In the genomic region with DNA sequence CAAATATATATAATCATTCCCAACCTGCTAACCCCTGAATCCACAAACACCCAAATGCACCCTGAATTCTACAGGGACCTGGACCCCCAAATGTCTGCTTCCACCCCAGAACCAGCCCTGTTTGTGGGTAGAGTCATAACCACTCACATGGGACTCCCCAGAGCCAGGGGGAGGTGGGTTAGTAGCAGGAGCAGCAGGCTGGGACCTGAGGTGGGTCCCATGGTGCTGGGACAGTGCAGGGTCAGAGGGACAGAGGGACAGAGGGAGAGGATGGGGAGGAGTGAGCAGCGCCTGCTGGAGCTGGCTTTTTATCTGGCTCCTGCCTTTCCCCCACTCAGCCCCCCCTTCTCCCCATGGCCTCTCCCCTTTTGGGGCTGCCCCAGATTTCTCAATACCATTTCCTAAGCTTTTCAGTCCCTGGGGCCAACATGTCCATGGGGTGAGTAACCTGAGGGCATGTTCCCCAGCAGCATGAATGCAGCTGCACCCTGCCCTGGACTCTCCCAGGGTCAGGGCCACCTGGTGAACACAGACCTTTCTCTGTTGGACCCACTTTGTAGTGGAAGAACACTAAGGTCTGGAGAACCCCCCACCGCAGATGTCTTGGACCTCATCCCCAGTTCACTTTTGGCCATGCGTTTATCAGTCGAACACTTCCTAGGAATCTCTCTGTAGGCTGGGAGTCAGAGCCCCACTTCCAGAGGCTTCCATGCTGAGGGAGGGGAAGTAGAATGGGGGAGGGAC, we compare ENCODE assay signal across 9 cellular contexts. TPM values are rescaled to one million over a fixed set of nuclear protein-coding genes. Genes with fewer than 3 reads are reported as not detected.
DNase-seq lines count a peak whose midpoint lies in the region; ATAC-seq and TF ChIP-seq lines count a peak whose summit lies in the region.
"Had no signal": no experiment of that assay in that cellular context is flagged by ENCODE, and none has a peak within 500 bp of the region (broad histone marks: within the 10 kb centered on the region; RNA-seq: fewer than 3 reads in every experiment).

A gene (minus strand): TSS at position 282 of the 744 bp plus-strand sequence. CDS start 61 bp downstream, at position 221.

- H2BK5ac ChIP-seq in neuronal stem cell (ENCODE audit: low read length), result no peak within 1 kb of the TSS

- H2AK5ac ChIP-seq in neuronal stem cell (ENCODE audit: low read depth, low read length), result no peak within 1 kb of the TSS

- H4K20me1 ChIP-seq in GM23338 (replicated peaks; ENCODE audit: insufficient read depth), result no peaks in the 10 kb centered on the region

- peak within 1 kb of the TSS; percentile 19 for H3K18ac ChIP-seq in neuronal stem cell (ENCODE audit: low read length)

- H2BK12ac ChIP-seq in neuronal stem cell (ENCODE audit: low read length), result no peak within 1 kb of the TSS

- H3K9ac ChIP-seq in neuronal stem cell (ENCODE audit: low read depth, low read length, poor library complexity), result no peak within 1 kb of the TSS

- DNase-seq in Ammon's horn (ENCODE audit: low spot score) (peak; percentile 51), NOMO-1 treated with dmso at 0.1 percent for 144 hours (lab: John Stamatoyannopoulos, UW; ENCODE audit: unreplicated experiment) (peak; percentile 33), fibroblast of gingiva (ENCODE audit: low read depth) (peak; percentile 87), neuronal stem cell (ENCODE audit: low spot score) (no peak), GM23338 (ENCODE audit: low spot score) (no peak), NCI-H2029 treated with DMSO at 0.1 percent for 48 hours (lab: John Stamatoyannopoulos, UW) (no peak)
- DNase-seq in effector memory CD8-positive, alpha-beta T cell, result no peak
- DNase-seq: GDM1 had no signal

- WGBS in neuronal stem cell (ENCODE audit: extremely low coverage in 2 of 2, insufficient read length in 2 of 2, insufficient replicate concordance in 1 of 2), 2 donors, result no CpG with 5 or more reads among the region's 4 CpGs

- peaks cover 0 to 5% of the 10 kb centered on the region in 2 donors for H3K9me3 ChIP-seq in neuronal stem cell (replicated peaks in 1 of 2; ENCODE audit: control insufficient read depth in 2 of 2, insufficient read depth in 1 of 2, low read depth in 1 of 2, low read length in 2 of 2)

- no peak within 1 kb of the TSS for H2BK15ac ChIP-seq in neuronal stem cell (ENCODE audit: low read length)

- no peak for ATAC-seq in effector memory CD8-positive, alpha-beta T cell (replicated peaks)
- ATAC-seq in GM23338, result no peak
- ATAC-seq in HG03175 (IDR thresholded peaks at IDR 0.05; ENCODE audit: unreplicated experiment), result no peak

- no peak within 1 kb of the TSS for H4K8ac ChIP-seq in neuronal stem cell (ENCODE audit: low read depth, low read length)

- H3K4me3 ChIP-seq in neuronal stem cell (ENCODE audit: low read length in 2 of 2), result no peak within 1 kb of the TSS
- no peak within 1 kb of the TSS for H3K4me3 ChIP-seq in GM23338

- peaks cover 0 to 5% of the 10 kb centered on the region in 2 donors for H3K27me3 Mint-ChIP-seq in effector memory CD8-positive, alpha-beta T cell
- peaks cover 17% of the 10 kb centered on the region for H3K27me3 Mint-ChIP-seq in GM23338 (ENCODE audit: insufficient read depth, low read depth, poor library complexity)

- no peaks in the 10 kb centered on the region for H3K79me2 ChIP-seq in GM23338 (replicated peaks; ENCODE audit: insufficient read depth)

- H3K4me3 Mint-ChIP-seq in effector memory CD8-positive, alpha-beta T cell, result peak within 1 kb of the TSS in 1 of 2 donors; percentile 7
- no peak within 1 kb of the TSS for H3K4me3 Mint-ChIP-seq in GM23338

- peak within 1 kb of the TSS; percentile 93 for H2BK120ac ChIP-seq in neuronal stem cell (ENCODE audit: low read depth, low read length)

- H3K4me2 ChIP-seq in neuronal stem cell (ENCODE audit: insufficient read depth, low read length, poor library complexity, severe bottlenecking) (no peak within 1 kb of the TSS), GM23338 (no peak within 1 kb of the TSS)

- no peaks in the 10 kb centered on the region for H3K9me3 Mint-ChIP-seq in effector memory CD8-positive, alpha-beta T cell
- peaks cover 50% of the 10 kb centered on the region for H3K9me3 Mint-ChIP-seq in GM23338

- H3K14ac ChIP-seq in neuronal stem cell (ENCODE audit: low read length), result no peak within 1 kb of the TSS

- no peak within 1 kb of the TSS for H2AFZ ChIP-seq in neuronal stem cell (ENCODE audit: low read length)
- no peak within 1 kb of the TSS for H2AFZ ChIP-seq in GM23338

- H3K79me1 ChIP-seq in neuronal stem cell (ENCODE audit: low read depth, low read length), result peaks cover 3% of the 10 kb centered on the region

- no peak within 1 kb of the TSS for H3K4ac ChIP-seq in neuronal stem cell (ENCODE audit: low read length)

- peaks cover 6% of the 10 kb centered on the region for H3K36me3 Mint-ChIP-seq in effector memory CD8-positive, alpha-beta T cell (ENCODE audit: insufficient read depth)
- peaks cover 24% of the 10 kb centered on the region for H3K36me3 Mint-ChIP-seq in GM23338 (ENCODE audit: low read depth)

- H3F3A ChIP-seq in GM23338 (replicated peaks; ENCODE audit: low read depth), result peaks cover 8% of the 10 kb centered on the region

- no peak for TF ChIP-seq CTCF in GM23338 (conservative IDR thresholded peaks at IDR 0.05; ENCODE audit: low read depth in 2 of 2)

- H3K4me1 ChIP-seq in neuronal stem cell (ENCODE audit: control insufficient read depth in 2 of 2, insufficient read depth in 1 of 2, low read depth in 1 of 2, low read length in 2 of 2) (no peaks in the 10 kb centered on the region), GM23338 (ENCODE audit: insufficient read depth) (peaks cover 12% of the 10 kb centered on the region)

- no peaks in the 10 kb centered on the region for H3K36me3 ChIP-seq in neuronal stem cell (replicated peaks in 1 of 2; ENCODE audit: control insufficient read depth in 2 of 2, insufficient read depth in 2 of 2, low read length in 2 of 2)
- H3K36me3 ChIP-seq in GM23338 (ENCODE audit: insufficient read depth), result no peaks in the 10 kb centered on the region

- H4K91ac ChIP-seq in neuronal stem cell (ENCODE audit: low read depth, low read length, poor library complexity), result no peak within 1 kb of the TSS

- H3K4me1 Mint-ChIP-seq in effector memory CD8-positive, alpha-beta T cell (ENCODE audit: low read depth in 2 of 2), result peaks cover 26 to 32% of the 10 kb centered on the region in 2 donors
- H3K4me1 Mint-ChIP-seq in GM23338, result peaks cover 6% of the 10 kb centered on the region

- peaks cover 0 to 5% (median 0%) of the 10 kb centered on the region in 3 experiments for H3K27me3 ChIP-seq in neuronal stem cell (ENCODE audit: control insufficient read depth in 3 of 3, insufficient read depth in 3 of 3, low read depth in 1 of 3, low read length in 3 of 3)
- H3K27me3 ChIP-seq in GM23338 (ENCODE audit: insufficient read depth), result no peaks in the 10 kb centered on the region

- H3K9me2 ChIP-seq in GM23338 (ENCODE audit: insufficient read depth), result no peaks in the 10 kb centered on the region

- peak within 1 kb of the TSS in 1 of 2 donors; percentile 59 for H3K27ac Mint-ChIP-seq in effector memory CD8-positive, alpha-beta T cell
- no peak within 1 kb of the TSS for H3K27ac Mint-ChIP-seq in GM23338

- H3K23ac ChIP-seq in neuronal stem cell (ENCODE audit: low read depth, low read length, poor library complexity), result no peak within 1 kb of the TSS

- no peak within 1 kb of the TSS for H3K27ac ChIP-seq in neuronal stem cell (replicated peaks; ENCODE audit: low read length)
- no peak within 1 kb of the TSS for H3K27ac ChIP-seq in GM23338 (ENCODE audit: low read depth)

RNA-seq across cellular contexts. Expression of the gene that starts here (rescaled TPM):
- 0.21 TPM for polyA plus RNA-seq in neuronal stem cell (2013, experiment 1 of 2)
- polyA plus RNA-seq in neuronal stem cell (2013, experiment 2 of 2), result 0.64 TPM
- 4.8 and 17.7 TPM in 2 replicates for total RNA-seq in GM23338 (2014; rRNA removed; shearing (Covaris generic))
- polyA plus RNA-seq in GM23338 (2016; fragmentation: Nextera tagmentation; extraction: Ambion mirVana), result 5.1 and 7.5 TPM in 2 replicates

Comparison
In these comparisons a context has a peak if more than half of its experiments do, and no peak if none do; other contexts are left out.
1. DNase-seq: peak in Ammon's horn (single experiment), NOMO-1 treated with dmso at 0.1 percent for 144 hours (single experiment) and fibroblast of gingiva (single experiment); none in neuronal stem cell (single experiment), effector memory CD8-positive, alpha-beta T cell (0 of 3), GM23338 (single experiment) and NCI-H2029 treated with DMSO at 0.1 percent for 48 hours (single experiment).